1 cellular context compared by ENCODE assay signal in genomic region chr20:57351042-57351783, GRCh38.
TF ChIP-seq lines count a peak whose summit lies in the region.

Gene RAE1, plus strand, starts transcription at chr20:57351255. Its CDS starts 2,784 bp downstream, at chr20:57354039.

TF ChIP-seq in HepG2, 621 proteins besides CTCF, POLR2A, EP300 and RAD21 (continued from another document and continues in another):
- TF ChIP-seq, protein P1, sequence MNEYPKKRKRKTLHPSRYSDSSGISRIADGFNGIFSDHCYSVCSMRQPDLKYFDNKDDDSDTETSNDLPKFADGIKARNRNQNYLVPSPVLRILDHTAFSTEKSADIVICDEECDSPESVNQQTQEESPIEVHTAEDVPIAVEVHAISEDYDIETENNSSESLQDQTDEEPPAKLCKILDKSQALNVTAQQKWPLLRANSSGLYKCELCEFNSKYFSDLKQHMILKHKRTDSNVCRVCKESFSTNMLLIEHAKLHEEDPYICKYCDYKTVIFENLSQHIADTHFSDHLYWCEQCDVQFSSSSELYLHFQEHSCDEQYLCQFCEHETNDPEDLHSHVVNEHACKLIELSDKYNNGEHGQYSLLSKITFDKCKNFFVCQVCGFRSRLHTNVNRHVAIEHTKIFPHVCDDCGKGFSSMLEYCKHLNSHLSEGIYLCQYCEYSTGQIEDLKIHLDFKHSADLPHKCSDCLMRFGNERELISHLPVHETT (CRISPR knock-in tag; conservative IDR thresholded peaks at IDR 0.05), result peak; percentile 78; the same call in 1 of the 2 replicates
- TF ChIP-seq NAIF1 (CRISPR knock-in tag; IDR thresholded peaks at IDR 0.05; ENCODE audit: borderline replicate concordance) (peak; percentile 62; the same call in 1 of the 2 replicates), ZNF652 (CRISPR knock-in tag; IDR thresholded peaks at IDR 0.05; ENCODE audit: borderline replicate concordance, low read depth) (no peak), WIZ (CRISPR knock-in tag; IDR thresholded peaks at IDR 0.05) (peak; percentile 97; the same call in 1 of the 2 replicates), IKZF4 (CRISPR knock-in tag; IDR thresholded peaks at IDR 0.05; ENCODE audit: borderline replicate concordance, low read depth, not compliant biosample characterization) (peak; percentile 92), ARID2 (CRISPR knock-in tag; IDR thresholded peaks at IDR 0.05; ENCODE audit: borderline replicate concordance) (no peak), AFF4 (CRISPR knock-in tag; IDR thresholded peaks at IDR 0.05) (0 out of 2 replicates have a peak, but pooled peaks have one; percentile 59), ZBTB49 (CRISPR knock-in tag; IDR thresholded peaks at IDR 0.05; ENCODE audit: borderline replicate concordance) (peak; percentile 44; the same call in 1 of the 2 replicates), ZNF746 (CRISPR knock-in tag; IDR thresholded peaks at IDR 0.05) (peak; percentile 79), DNMT3B (CRISPR knock-in tag; conservative IDR thresholded peaks at IDR 0.05) (peak; percentile 51), YY1 (IDR thresholded peaks at IDR 0.05; ENCODE audit: insufficient read depth, insufficient replicate concordance, low read depth, low read length) (peak; percentile 93), FIP1L1 (IDR thresholded peaks at IDR 0.05; ENCODE audit: borderline replicate concordance, insufficient read depth, low read depth, low read length) (no peak), DRAP1 (CRISPR knock-in tag; IDR thresholded peaks at IDR 0.05) (peak; percentile 63; the same call in 1 of the 2 replicates), ZNF225 (CRISPR knock-in tag; IDR thresholded peaks at IDR 0.05) (peak; percentile 90; the same call in 1 of the 2 replicates), HMGA1 (CRISPR knock-in tag; conservative IDR thresholded peaks at IDR 0.05) (no peak), ZNF83 (CRISPR knock-in tag; IDR thresholded peaks at IDR 0.05; ENCODE audit: borderline replicate concordance) (0 out of 2 replicates have a peak, but pooled peaks have one; percentile 48), PCBP2 (optimal IDR thresholded peaks at IDR 0.05; ENCODE audit: low read depth, low read length, poor library complexity, severe bottlenecking) (no peak), RBM39 (IDR thresholded peaks at IDR 0.05; ENCODE audit: low read depth, low read length, poor library complexity, severe bottlenecking) (peak; percentile 92), MXI1 (IDR thresholded peaks at IDR 0.05; ENCODE audit: borderline replicate concordance, low read depth, low read length) (peak; percentile 34; the same call in 1 of the 3 replicates), ZNF7 (CRISPR knock-in tag; IDR thresholded peaks at IDR 0.05) (no peak), ZFP36L1 (CRISPR knock-in tag; IDR thresholded peaks at IDR 0.05) (no peak; the same call in 1 of the 2 replicates), RCOR2 (CRISPR knock-in tag; IDR thresholded peaks at IDR 0.05) (no peak), FOXK1 (CRISPR knock-in tag; IDR thresholded peaks at IDR 0.05; ENCODE audit: borderline replicate concordance, low read depth) (peak; percentile 55; the same call in 1 of the 2 replicates), U2AF2 (IDR thresholded peaks at IDR 0.05; ENCODE audit: low read depth, low read length) (no peak), NCOR1 (IDR thresholded peaks at IDR 0.05; ENCODE audit: borderline replicate concordance, low read length) (peak; percentile 29; the same call in 1 of the 2 replicates), ZNF326 (CRISPR knock-in tag; IDR thresholded peaks at IDR 0.05; ENCODE audit: borderline replicate concordance) (no peak), SMYD3 (CRISPR knock-in tag; IDR thresholded peaks at IDR 0.05) (peak; percentile 71; the same call in 1 of the 2 replicates), JDP2 (CRISPR knock-in tag; IDR thresholded peaks at IDR 0.05; ENCODE audit: borderline replicate concordance) (no peak; the same call in 1 of the 2 replicates), ZNF230 (CRISPR knock-in tag; IDR thresholded peaks at IDR 0.05) (no peak; the same call in none of the 2 replicates), ZNF10 (CRISPR knock-in tag; IDR thresholded peaks at IDR 0.05; ENCODE audit: borderline replicate concordance, low read depth) (no peak), ATAD3A (CRISPR knock-in tag; IDR thresholded peaks at IDR 0.05) (no peak), ZNF619 (CRISPR knock-in tag; IDR thresholded peaks at IDR 0.05) (peak; percentile 89; the same call in 1 of the 2 replicates), SIX1 (CRISPR knock-in tag; IDR thresholded peaks at IDR 0.05; ENCODE audit: borderline replicate concordance) (0 out of 2 replicates have a peak, but pooled peaks have one; percentile 13), NR2F2 (IDR thresholded peaks at IDR 0.05; ENCODE audit: borderline replicate concordance, low read depth) (no peak; the same call in 1 of the 2 replicates), ASH2L (IDR thresholded peaks at IDR 0.05; ENCODE audit: insufficient read length, low read depth, low read length) (peak; percentile 97), MEIS1 (CRISPR knock-in tag; IDR thresholded peaks at IDR 0.05; ENCODE audit: borderline replicate concordance) (peak; percentile 94; the same call in 1 of the 2 replicates), ETS1 (CRISPR knock-in tag; IDR thresholded peaks at IDR 0.05) (no peak), SMAD3 (CRISPR knock-in tag; IDR thresholded peaks at IDR 0.05) (no peak; the same call in 1 of the 2 replicates)
- TF ChIP-seq, protein P2, sequence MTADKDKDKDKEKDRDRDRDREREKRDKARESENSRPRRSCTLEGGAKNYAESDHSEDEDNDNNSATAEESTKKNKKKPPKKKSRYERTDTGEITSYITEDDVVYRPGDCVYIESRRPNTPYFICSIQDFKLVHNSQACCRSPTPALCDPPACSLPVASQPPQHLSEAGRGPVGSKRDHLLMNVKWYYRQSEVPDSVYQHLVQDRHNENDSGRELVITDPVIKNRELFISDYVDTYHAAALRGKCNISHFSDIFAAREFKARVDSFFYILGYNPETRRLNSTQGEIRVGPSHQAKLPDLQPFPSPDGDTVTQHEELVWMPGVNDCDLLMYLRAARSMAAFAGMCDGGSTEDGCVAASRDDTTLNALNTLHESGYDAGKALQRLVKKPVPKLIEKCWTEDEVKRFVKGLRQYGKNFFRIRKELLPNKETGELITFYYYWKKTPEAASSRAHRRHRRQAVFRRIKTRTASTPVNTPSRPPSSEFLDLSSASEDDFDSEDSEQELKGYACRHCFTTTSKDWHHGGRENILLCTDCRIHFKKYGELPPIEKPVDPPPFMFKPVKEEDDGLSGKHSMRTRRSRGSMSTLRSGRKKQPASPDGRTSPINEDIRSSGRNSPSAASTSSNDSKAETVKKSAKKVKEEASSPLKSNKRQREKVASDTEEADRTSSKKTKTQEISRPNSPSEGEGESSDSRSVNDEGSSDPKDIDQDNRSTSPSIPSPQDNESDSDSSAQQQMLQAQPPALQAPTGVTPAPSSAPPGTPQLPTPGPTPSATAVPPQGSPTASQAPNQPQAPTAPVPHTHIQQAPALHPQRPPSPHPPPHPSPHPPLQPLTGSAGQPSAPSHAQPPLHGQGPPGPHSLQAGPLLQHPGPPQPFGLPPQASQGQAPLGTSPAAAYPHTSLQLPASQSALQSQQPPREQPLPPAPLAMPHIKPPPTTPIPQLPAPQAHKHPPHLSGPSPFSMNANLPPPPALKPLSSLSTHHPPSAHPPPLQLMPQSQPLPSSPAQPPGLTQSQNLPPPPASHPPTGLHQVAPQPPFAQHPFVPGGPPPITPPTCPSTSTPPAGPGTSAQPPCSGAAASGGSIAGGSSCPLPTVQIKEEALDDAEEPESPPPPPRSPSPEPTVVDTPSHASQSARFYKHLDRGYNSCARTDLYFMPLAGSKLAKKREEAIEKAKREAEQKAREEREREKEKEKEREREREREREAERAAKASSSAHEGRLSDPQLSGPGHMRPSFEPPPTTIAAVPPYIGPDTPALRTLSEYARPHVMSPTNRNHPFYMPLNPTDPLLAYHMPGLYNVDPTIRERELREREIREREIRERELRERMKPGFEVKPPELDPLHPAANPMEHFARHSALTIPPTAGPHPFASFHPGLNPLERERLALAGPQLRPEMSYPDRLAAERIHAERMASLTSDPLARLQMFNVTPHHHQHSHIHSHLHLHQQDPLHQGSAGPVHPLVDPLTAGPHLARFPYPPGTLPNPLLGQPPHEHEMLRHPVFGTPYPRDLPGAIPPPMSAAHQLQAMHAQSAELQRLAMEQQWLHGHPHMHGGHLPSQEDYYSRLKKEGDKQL (CRISPR knock-in tag; IDR thresholded peaks at IDR 0.05; ENCODE audit: low read depth), result no peak
- TF ChIP-seq, protein P3, sequence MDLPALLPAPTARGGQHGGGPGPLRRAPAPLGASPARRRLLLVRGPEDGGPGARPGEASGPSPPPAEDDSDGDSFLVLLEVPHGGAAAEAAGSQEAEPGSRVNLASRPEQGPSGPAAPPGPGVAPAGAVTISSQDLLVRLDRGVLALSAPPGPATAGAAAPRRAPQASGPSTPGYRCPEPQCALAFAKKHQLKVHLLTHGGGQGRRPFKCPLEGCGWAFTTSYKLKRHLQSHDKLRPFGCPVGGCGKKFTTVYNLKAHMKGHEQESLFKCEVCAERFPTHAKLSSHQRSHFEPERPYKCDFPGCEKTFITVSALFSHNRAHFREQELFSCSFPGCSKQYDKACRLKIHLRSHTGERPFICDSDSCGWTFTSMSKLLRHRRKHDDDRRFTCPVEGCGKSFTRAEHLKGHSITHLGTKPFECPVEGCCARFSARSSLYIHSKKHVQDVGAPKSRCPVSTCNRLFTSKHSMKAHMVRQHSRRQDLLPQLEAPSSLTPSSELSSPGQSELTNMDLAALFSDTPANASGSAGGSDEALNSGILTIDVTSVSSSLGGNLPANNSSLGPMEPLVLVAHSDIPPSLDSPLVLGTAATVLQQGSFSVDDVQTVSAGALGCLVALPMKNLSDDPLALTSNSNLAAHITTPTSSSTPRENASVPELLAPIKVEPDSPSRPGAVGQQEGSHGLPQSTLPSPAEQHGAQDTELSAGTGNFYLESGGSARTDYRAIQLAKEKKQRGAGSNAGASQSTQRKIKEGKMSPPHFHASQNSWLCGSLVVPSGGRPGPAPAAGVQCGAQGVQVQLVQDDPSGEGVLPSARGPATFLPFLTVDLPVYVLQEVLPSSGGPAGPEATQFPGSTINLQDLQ (CRISPR knock-in tag; IDR thresholded peaks at IDR 0.05), result peak; percentile 68; the same call in 1 of the 2 replicates
